ENCODE assay signal across 25 cellular contexts in the genomic region with DNA sequence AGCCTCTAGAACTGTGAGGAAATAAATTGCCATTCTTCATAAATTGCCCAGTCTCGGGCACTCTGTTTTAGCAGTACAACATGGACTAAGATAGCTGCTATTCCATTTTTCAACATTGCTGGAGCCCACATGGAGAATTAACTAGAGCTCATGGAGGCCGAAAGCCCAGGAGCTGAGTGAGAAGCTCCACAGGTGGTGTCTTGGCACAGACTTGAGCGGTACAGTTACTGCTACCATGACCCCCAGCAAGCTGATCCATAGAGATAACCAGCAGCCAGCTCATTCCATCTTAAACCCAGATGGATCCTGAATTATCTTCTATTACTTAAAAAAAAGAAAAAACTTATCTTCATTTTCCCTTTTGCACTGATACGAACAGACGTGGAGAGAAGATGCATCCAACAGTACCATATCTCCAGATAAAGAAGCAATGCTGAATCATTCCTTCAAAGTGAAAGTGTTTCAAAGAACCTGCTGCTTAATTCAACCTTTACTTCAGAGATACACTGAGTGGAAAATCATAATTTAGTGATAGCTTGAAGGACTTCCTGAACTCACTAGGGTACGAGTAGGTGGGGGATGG.
"Had no signal": no experiment of that assay in that cellular context is flagged by ENCODE, and none has a peak within 500 bp of the region (broad histone marks: within the 10 kb centered on the region; RNA-seq: fewer than 3 reads in every experiment).

No MANE protein-coding gene starts in this region.

- H3K36me3 ChIP-seq: colonic mucosa, esophagus muscularis mucosa, gastroesophageal sphincter, heart left ventricle, neural progenitor cell, prostate gland, sigmoid colon, stomach, thyroid gland had no signal

- H3K4me3 ChIP-seq: colonic mucosa, esophagus muscularis mucosa, gastroesophageal sphincter, heart left ventricle, hepatocyte, lung, mucosa of descending colon, neural progenitor cell, prostate gland, sigmoid colon, stomach, thyroid gland had no signal

- H3K9me3 ChIP-seq: colonic mucosa, esophagus muscularis mucosa, gastroesophageal sphincter, heart left ventricle, mucosa of descending colon, prostate gland, sigmoid colon, stomach, thyroid gland had no signal

- DNase-seq: colonic mucosa; effector CD8-positive, alpha-beta T cell; endodermal cell; foreskin keratinocyte; heart left ventricle; kidney; mucosa of descending colon; naive B cell; right cardiac atrium; sigmoid colon; stimulated activated CD4-positive, alpha-beta T cell treated with anti-CD3 and anti-CD28 coated beads, Interleukin-2, amount 100 ng/mL, for 24 hours; stimulated activated CD4-positive, alpha-beta T cell treated with anti-CD3 and anti-CD28 coated beads, Interleukin-4, amount 100 ng/mL, for 24 hours; stimulated activated naive CD4-positive, alpha-beta T cell treated with Interleukin-2 at 50 U/mL for 16 hours; stomach; thyroid gland had no signal

- H3K4me1 ChIP-seq: colonic mucosa, foreskin keratinocyte, prostate gland, sigmoid colon, thyroid gland had no signal

- H3K27ac ChIP-seq: colonic mucosa, epithelial cell of prostate, esophagus muscularis mucosa, foreskin keratinocyte, gastroesophageal sphincter, heart left ventricle, hepatocyte, neural progenitor cell, prostate gland, sigmoid colon, stomach, thyroid gland had no signal

- ATAC-seq: foreskin keratinocyte; gastroesophageal sphincter; heart left ventricle; left lobe of liver; mucosa of descending colon; natural killer cell treated with Interleukin-12 subunit alpha and Interleukin-12 subunit beta and Interleukin-15 and Interleukin-18, amount 100 ng/mL, for 72 hours; right cardiac atrium; stimulated activated effector memory CD8-positive, alpha-beta T cell treated with anti-CD3 and anti-CD28 coated beads, Interleukin-12 subunit alpha, Interleukin-12 subunit beta, amount 100 ng/mL, for 72 hours had no signal
